In genomic region chr2:128415768-128416039, GRCh38 we compare ENCODE assay signal across 1 cellular context.
TF ChIP-seq lines count a peak whose summit lies in the region.

No MANE protein-coding gene starts in this region.

TF ChIP-seq in HepG2, 621 proteins besides CTCF, POLR2A, EP300 and RAD21 (continued from another document):
- TF ChIP-seq ZNF281 (CRISPR knock-in tag; IDR thresholded peaks at IDR 0.05; ENCODE audit: borderline replicate concordance), result peak; percentile 59; the same call in 1 of the 2 replicates
